ENCODE assay signal across 1 cellular context in the genomic region with DNA sequence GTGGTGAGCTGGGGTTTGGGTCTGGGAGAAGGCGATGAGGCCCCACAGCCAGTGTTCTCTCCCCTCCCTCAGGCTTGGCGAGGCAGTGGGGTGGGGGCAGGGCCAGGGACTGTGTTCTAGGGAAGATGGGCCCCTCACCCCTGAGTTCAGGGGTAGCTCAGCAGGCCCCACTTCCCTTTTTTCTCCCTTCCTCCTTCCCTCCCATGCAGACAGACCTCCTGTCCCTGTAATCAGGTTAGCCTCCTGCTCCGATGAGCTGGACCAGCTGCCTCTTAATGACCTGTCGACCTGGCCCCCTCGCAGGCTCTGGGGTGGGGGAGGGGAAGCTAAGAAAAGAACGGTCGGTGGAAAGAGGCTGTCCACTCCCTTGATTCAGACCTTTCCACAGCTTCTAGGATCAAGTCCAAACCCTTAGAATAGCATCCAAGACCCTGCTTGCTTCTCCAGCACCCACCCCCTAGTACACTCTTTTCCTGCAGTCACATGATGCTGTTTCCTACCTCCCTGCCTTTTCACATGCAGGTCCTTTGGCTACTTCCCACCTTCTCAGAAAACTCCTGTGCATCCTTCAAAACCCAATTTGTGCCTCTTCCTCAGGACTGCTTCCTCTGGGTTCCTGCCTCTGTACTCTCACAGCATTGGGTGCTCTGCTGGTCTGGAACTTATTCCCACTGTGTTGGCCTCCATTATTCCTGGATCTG.
TF ChIP-seq lines count a peak whose summit lies in the region.

No MANE protein-coding gene starts in this region.

TF ChIP-seq in GM12878, 131 proteins besides CTCF, POLR2A, EP300 and RAD21 (continued from another document):
- TF ChIP-seq, protein P1, sequence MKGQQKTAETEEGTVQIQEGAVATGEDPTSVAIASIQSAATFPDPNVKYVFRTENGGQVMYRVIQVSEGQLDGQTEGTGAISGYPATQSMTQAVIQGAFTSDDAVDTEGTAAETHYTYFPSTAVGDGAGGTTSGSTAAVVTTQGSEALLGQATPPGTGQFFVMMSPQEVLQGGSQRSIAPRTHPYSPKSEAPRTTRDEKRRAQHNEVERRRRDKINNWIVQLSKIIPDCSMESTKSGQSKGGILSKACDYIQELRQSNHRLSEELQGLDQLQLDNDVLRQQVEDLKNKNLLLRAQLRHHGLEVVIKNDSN (IDR thresholded peaks at IDR 0.05; ENCODE audit: borderline replicate concordance, extremely low read length, insufficient read depth, low read depth, low read length): no peak
- TF ChIP-seq TAF1 (IDR thresholded peaks at IDR 0.05; ENCODE audit: borderline replicate concordance, low read depth, low read length) (no peak), NR2F1 (conservative IDR thresholded peaks at IDR 0.05) (no peak)
- TF ChIP-seq, protein P2, sequence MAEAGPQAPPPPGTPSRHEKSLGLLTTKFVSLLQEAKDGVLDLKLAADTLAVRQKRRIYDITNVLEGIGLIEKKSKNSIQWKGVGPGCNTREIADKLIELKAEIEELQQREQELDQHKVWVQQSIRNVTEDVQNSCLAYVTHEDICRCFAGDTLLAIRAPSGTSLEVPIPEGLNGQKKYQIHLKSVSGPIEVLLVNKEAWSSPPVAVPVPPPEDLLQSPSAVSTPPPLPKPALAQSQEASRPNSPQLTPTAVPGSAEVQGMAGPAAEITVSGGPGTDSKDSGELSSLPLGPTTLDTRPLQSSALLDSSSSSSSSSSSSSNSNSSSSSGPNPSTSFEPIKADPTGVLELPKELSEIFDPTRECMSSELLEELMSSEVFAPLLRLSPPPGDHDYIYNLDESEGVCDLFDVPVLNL (IDR thresholded peaks at IDR 0.05; ENCODE audit: low read depth, low read length): no peak
